In genomic region chr15:23855947-23856346, GRCh38 we compare ENCODE assay signal across 16 cellular contexts.
DNase-seq lines count a peak whose midpoint lies in the region; ATAC-seq, FAIRE-seq and TF ChIP-seq lines count a peak whose summit lies in the region.
"Had no signal": no experiment of that assay in that cellular context is flagged by ENCODE, and none has a peak within 500 bp of the region (broad histone marks: within the 10 kb centered on the region; RNA-seq: fewer than 3 reads in every experiment).

No MANE protein-coding gene starts in this region.

- H3K79me2 ChIP-seq in H9 (ENCODE audit: insufficient read depth, low read length): no peaks in the 10 kb centered on the region

- ATAC-seq in CD8-positive, alpha-beta T cell: no peak

- TF ChIP-seq POLR2A in GM12892 (IDR thresholded peaks at IDR 0.05; ENCODE audit: low read depth, low read length): no peak

- no peaks in the 10 kb centered on the region for H3K27me3 ChIP-seq in H9 (ENCODE audit: insufficient read depth, low read length)
- peaks cover 23% of the 10 kb centered on the region for H3K27me3 ChIP-seq in adipocyte (replicated peaks; ENCODE audit: control insufficient read depth, insufficient read depth, low read length)
- H3K27me3 ChIP-seq in CD8-positive, alpha-beta T cell (ENCODE audit: insufficient read depth, low read length): no peaks in the 10 kb centered on the region
- H3K27me3 ChIP-seq: BE2C had no signal

- H3T11ph ChIP-seq in H9 (ENCODE audit: low read length): no peak overlapping the region

- H4K5ac ChIP-seq in H9 (ENCODE audit: insufficient read length, low read depth, low read length): no peak overlapping the region

- peaks cover 2% of the 10 kb centered on the region for H3K23me2 ChIP-seq in H9 (ENCODE audit: insufficient read length, low read depth, low read length, poor library complexity, severe bottlenecking)

- no peak overlapping the region for H3K18ac ChIP-seq in H9 (ENCODE audit: insufficient read length, low read depth, low read length)

- no peaks in the 10 kb centered on the region; the same call in 1 of the 2 replicates for H3K27me3 Mint-ChIP-seq in H9 (ENCODE audit: low read depth)
- peaks cover 3% of the 10 kb centered on the region for H3K27me3 Mint-ChIP-seq in CD8-positive, alpha-beta T cell (ENCODE audit: low read depth)
- H3K27me3 Mint-ChIP-seq: CD8-positive, alpha-beta memory T cell had no signal

- TF ChIP-seq CTCF in H9 (conservative IDR thresholded peaks at IDR 0.05): peak; percentile 41; the same call in 2 of the 3 replicates
- peak; percentile 63 for TF ChIP-seq CTCF in LNCaP clone FGC (IDR thresholded peaks at IDR 0.05; ENCODE audit: control insufficient read depth, extremely low read depth, insufficient read depth)
- no peak for TF ChIP-seq CTCF in CD8-positive, alpha-beta T cell (IDR thresholded peaks at IDR 0.05)

- no peak overlapping the region for H3K4me2 ChIP-seq in H9 (ENCODE audit: insufficient read depth, insufficient read length, low read length)
- H3K4me2 ChIP-seq: A549 had no signal

- no peak overlapping the region for H3K9ac ChIP-seq in H9 (ENCODE audit: extremely low read depth, insufficient read length, low read length)
- H3K9ac ChIP-seq in adipocyte (ENCODE audit: low read length): peak overlapping the region; percentile 18

- POLR2A ChIA-PET in CD8-positive, alpha-beta T cell (lab: Charles Lee): no interaction called here

- H4K91ac ChIP-seq in H9 (ENCODE audit: insufficient read length, low read depth, low read length): no peak overlapping the region

- no peak overlapping the region for H3K14ac ChIP-seq in H9 (ENCODE audit: insufficient read depth, low read length)

- peaks cover 33% of the 10 kb centered on the region for H3K9me3 ChIP-seq in H9 (ENCODE audit: control insufficient read depth, low read depth, low read length)
- no peaks in the 10 kb centered on the region for H3K9me3 ChIP-seq in adipocyte (ENCODE audit: control insufficient read depth, low read length)
- H3K9me3 ChIP-seq in CD8-positive, alpha-beta T cell (ENCODE audit: low read length): no peaks in the 10 kb centered on the region
- H3K9me3 ChIP-seq: A549, BE2C, Caco-2 had no signal

- H3K4ac ChIP-seq in H9 (ENCODE audit: low read depth, low read length): no peak overlapping the region

- no peak overlapping the region for H2BK15ac ChIP-seq in H9 (ENCODE audit: low read depth, low read length)

- no peak overlapping the region for H3K4me3 ChIP-seq in LNCaP clone FGC (ENCODE audit: low read depth, low read length)
- H3K4me3 ChIP-seq in adipocyte (ENCODE audit: low read length): no peak overlapping the region
- H3K4me3 ChIP-seq in CD8-positive, alpha-beta T cell (ENCODE audit: low read depth, low read length): no peak overlapping the region
- H3K4me3 ChIP-seq: A549 had no signal

- DNase-seq in H9 (no peak), LNCaP clone FGC (ENCODE audit: low read depth) (no peak), adipocyte (ENCODE audit: low read depth) (no peak), GM12892 (ENCODE audit: insufficient read length) (no peak), NCI-H2029 treated with DMSO at 0.1 percent for 48 hours (lab: John Stamatoyannopoulos, UW) (no peak)
- no peak for DNase-seq in CD8-positive, alpha-beta T cell
- DNase-seq: BE2C; CD8-positive, alpha-beta memory T cell; DND-41; GDM1; IMR-90 had no signal

- FAIRE-seq in GM12892 (lab: Jason Lieb, UNC): no peak
- FAIRE-seq: A549, H54 had no signal

- H3K79me1 ChIP-seq in H9 (ENCODE audit: insufficient read depth, low read depth, low read length, poor library complexity, severe bottlenecking): no peaks in the 10 kb centered on the region

- H2BK120ac ChIP-seq in H9 (ENCODE audit: low read depth, low read length, poor library complexity, severe bottlenecking): no peak overlapping the region

- no peak overlapping the region for H2BK5ac ChIP-seq in H9 (ENCODE audit: insufficient read length, low read length)

- no peak overlapping the region for H3K56ac ChIP-seq in H9 (ENCODE audit: insufficient read length, low read depth, low read length)

- H4K20me1 ChIP-seq in H9 (ENCODE audit: control insufficient read depth, insufficient read depth, insufficient read length): no peaks in the 10 kb centered on the region

- no peak overlapping the region for H3K27ac ChIP-seq in H9 (ENCODE audit: insufficient read length, low read depth, low read length)
- H3K27ac ChIP-seq in CD8-positive, alpha-beta T cell (ENCODE audit: low read depth, low read length): no peak overlapping the region
- H3K27ac ChIP-seq: A549, HL-60 had no signal

- peaks cover 0 to 5% (median 4%) of the 10 kb centered on the region in 3 experiments; a peak in 5 of 7 replicates for H3K36me3 Mint-ChIP-seq in H9 (ENCODE audit: insufficient read depth in 1 of 3, low read depth in 3 of 3)
- H3K36me3 Mint-ChIP-seq in CD8-positive, alpha-beta T cell: no peaks in the 10 kb centered on the region
- H3K36me3 Mint-ChIP-seq: CD14-positive monocyte; CD8-positive, alpha-beta memory T cell had no signal

- H3K27ac Mint-ChIP-seq in H9: no peak overlapping the region
- H3K27ac Mint-ChIP-seq in CD8-positive, alpha-beta T cell: no peak overlapping the region
- H3K27ac Mint-ChIP-seq: CD14-positive monocyte; CD8-positive, alpha-beta memory T cell had no signal

- no peak overlapping the region for H4K8ac ChIP-seq in H9 (replicated peaks; ENCODE audit: insufficient read length, low read depth, low read length)

- intact Hi-C loops in CD8-positive, alpha-beta T cell (cut with DNase I, micrococcal nuclease): no loop called here

- H3K9me3 Mint-ChIP-seq in H9: peaks cover 63 to 83% of the 10 kb centered on the region in 2 experiments
- H3K9me3 Mint-ChIP-seq in CD8-positive, alpha-beta T cell: peaks cover 2% of the 10 kb centered on the region

- H3K4me1 ChIP-seq in H9 (ENCODE audit: insufficient read depth, low read length): no peaks in the 10 kb centered on the region
- H3K4me1 ChIP-seq in adipocyte (ENCODE audit: control insufficient read depth, insufficient read depth, low read length): peaks cover 40% of the 10 kb centered on the region
- H3K4me1 ChIP-seq in CD8-positive, alpha-beta T cell (ENCODE audit: insufficient read depth, low read length): no peaks in the 10 kb centered on the region
- H3K4me1 ChIP-seq: A549, BE2C, Caco-2 had no signal

- no peaks in the 10 kb centered on the region for H3K36me3 ChIP-seq in adipocyte (ENCODE audit: control insufficient read depth, insufficient read depth, low read length, severe bottlenecking)
- H3K36me3 ChIP-seq in CD8-positive, alpha-beta T cell (ENCODE audit: insufficient read depth, low read length): no peaks in the 10 kb centered on the region
- H3K36me3 ChIP-seq: BE2C had no signal

- CTCF ChIA-PET in CD8-positive, alpha-beta T cell (lab: Charles Lee): no interaction called here

- no CpG with 5 or more reads among the region's 4 CpGs for whole genome bisulfite sequencing in H9 (ENCODE audit: extremely low coverage, insufficient read length, low lambda C conversion rate)

- no peak overlapping the region for H2BK20ac ChIP-seq in H9 (ENCODE audit: low read depth, low read length, poor library complexity, severe bottlenecking)

- no peak overlapping the region for H2AK5ac ChIP-seq in H9 (ENCODE audit: insufficient read length, low read length)

- H3K4me1 Mint-ChIP-seq in H9: peaks cover 11 to 21% of the 10 kb centered on the region in 2 experiments
- no peaks in the 10 kb centered on the region for H3K4me1 Mint-ChIP-seq in CD8-positive, alpha-beta T cell (ENCODE audit: low read depth)
- H3K4me1 Mint-ChIP-seq: CD14-positive monocyte; CD8-positive, alpha-beta memory T cell had no signal

- H3K23ac ChIP-seq in H9 (ENCODE audit: insufficient read length, low read depth, low read length): no peak overlapping the region

- no peak overlapping the region for H3K4me3 Mint-ChIP-seq in H9
- H3K4me3 Mint-ChIP-seq in CD8-positive, alpha-beta T cell: no peak overlapping the region
- H3K4me3 Mint-ChIP-seq: CD14-positive monocyte; CD8-positive, alpha-beta memory T cell had no signal

- no peak overlapping the region for H2BK12ac ChIP-seq in H9 (ENCODE audit: insufficient read length, low read depth, low read length)

- no peak overlapping the region for H2AFZ ChIP-seq in H9 (ENCODE audit: low read length)
